ENCODE assay signal across 34 cellular contexts in genomic region chr2:223999862-224000261, GRCh38.
"Had no signal": no experiment of that assay in that cellular context is flagged by ENCODE, and none has a peak within 500 bp of the region (broad histone marks: within the 10 kb centered on the region; RNA-seq: fewer than 3 reads in every experiment).

No MANE protein-coding gene starts in this region.

- H3K36me3 ChIP-seq: ascending aorta, breast epithelium, Peyer's patch had no signal

- DNase-seq: activated B cell treated with CpG ODN at 0.5 μM for 24 hours; activated CD4-positive, alpha-beta memory T cell treated with anti-CD3 and anti-CD28 coated beads for 36 hours; activated CD4-positive, alpha-beta T cell treated with anti-CD3 and anti-CD28 coated beads for 4 hours; activated CD4-positive, alpha-beta T cell treated with anti-CD3 and anti-CD28 coated beads, Interleukin-2, amount 50 U/mL, for 1 hour; activated CD4-positive, CD25-positive, alpha-beta regulatory T cell treated with anti-CD3 and anti-CD28 coated beads, Interleukin-2, amount 50 U/mL, for 72 hours; activated CD8-positive, alpha-beta memory T cell treated with anti-CD3 and anti-CD28 coated beads, Interleukin-2, amount 50 U/mL, for 4 hours; activated naive CD4-positive, alpha-beta T cell treated with anti-CD3 and anti-CD28 coated beads, Interleukin-2, amount 10 ng/mL, durations not matched to agents 7 days and 5 days; activated naive CD8-positive, alpha-beta T cell treated with anti-CD3 and anti-CD28 coated beads, Interleukin-2, amount 50 U/mL, for 24 hours; activated T-cell treated with anti-CD3 and anti-CD28 coated beads for 4 hours; activated T-cell treated with anti-CD3 and anti-CD28 coated beads, Interleukin-2, amount 50 U/mL, for 4 hours; amniotic stem cell; Kasumi-1; MG63; NCI-H1048; NCI-H146; NCI-H2029 treated with DMSO at 0.1 percent for 48 hours; NCI-H2107; NCI-H2171; NCI-H510A; NCI-H526; NCI-H748 treated with DMSO at 0.1 percent for 48 hours; NK-92 treated with Interleukin-12 subunit alpha and Interleukin-12 subunit beta, amount 100 ng/mL, for 24 hours; PC-3; Peyer's patch; RPMI8226; SIG-M5; SW 1271; T-helper 1 cell; T-helper 2 cell; T-helper 9 cell had no signal

- H3K27ac ChIP-seq: breast epithelium, Peyer's patch, VCaP had no signal

- H3K4me1 ChIP-seq: breast epithelium, Peyer's patch had no signal

- ATAC-seq: activated naive CD8-positive, alpha-beta T cell treated with anti-CD3 and anti-CD28 coated beads, Interleukin-2, amount 50 U/mL, for 24 hours; activated T-cell treated with anti-CD3 and anti-CD28 coated beads, Interleukin-2, amount 50 U/mL, for 4 hours; PC-3; Right ventricle myocardium inferior had no signal

- H3K4me3 ChIP-seq: ascending aorta, breast epithelium, MG63, Peyer's patch had no signal

- H3K9me3 ChIP-seq: ascending aorta, breast epithelium, MG63, Peyer's patch had no signal

- H3K27me3 ChIP-seq: ascending aorta, breast epithelium, MG63, Peyer's patch had no signal
